In the genomic region with DNA sequence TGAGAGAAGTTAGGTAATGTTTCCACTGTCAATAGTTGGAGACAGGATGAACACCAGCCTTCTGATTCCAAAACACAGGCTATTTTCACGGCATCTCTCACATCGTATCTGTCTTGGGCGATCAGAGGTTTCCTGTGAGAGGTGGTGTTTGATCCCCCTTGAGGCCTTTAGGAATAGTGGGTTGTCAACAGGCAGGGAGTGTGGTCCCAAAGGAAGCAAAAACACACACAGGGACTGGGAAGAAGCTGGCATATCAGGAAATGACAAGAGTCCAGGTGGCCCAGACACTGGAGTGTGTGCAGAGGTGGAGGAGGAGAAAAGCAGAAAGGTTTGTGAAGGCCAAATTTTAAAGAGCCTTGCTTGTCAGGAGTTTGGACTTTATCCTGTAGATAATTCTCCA, we compare ENCODE assay signal across 18 cellular contexts.
"Had no signal": no experiment of that assay in that cellular context is flagged by ENCODE, and none has a peak within 500 bp of the region (broad histone marks: within the 10 kb centered on the region; RNA-seq: fewer than 3 reads in every experiment).

No MANE protein-coding gene starts in this region.

- H3K4me1 ChIP-seq: colonic mucosa, prostate gland, upper lobe of right lung had no signal

- H3K4me3 ChIP-seq: colonic mucosa, prostate gland, suprapubic skin, upper lobe of right lung had no signal

- H3K27ac Mint-ChIP-seq: activated naive CD4-positive, alpha-beta T cell treated with anti-CD3 and anti-CD28 coated beads for 36 hours; activated T-helper 17 cell treated with anti-CD3 and anti-CD28 coated beads, Interleukin-2, amount 50 U/mL, for 72 hours; T-cell had no signal

- H3K27ac ChIP-seq: colonic mucosa, prostate gland, suprapubic skin, WERI-Rb-1 had no signal

- ATAC-seq: activated T-helper 17 cell treated with anti-CD3 and anti-CD28 coated beads, Interleukin-2, amount 50 U/mL, for 72 hours; T-cell; upper lobe of right lung had no signal

- H3K27me3 ChIP-seq: colonic mucosa, suprapubic skin, upper lobe of right lung had no signal

- H3K27me3 Mint-ChIP-seq: activated T-helper 17 cell treated with anti-CD3 and anti-CD28 coated beads, Interleukin-2, amount 50 U/mL, for 72 hours; naive B cell; T-cell had no signal

- H3K36me3 Mint-ChIP-seq: naive B cell, T-cell had no signal

- H3K9me3 ChIP-seq: colonic mucosa, prostate gland, suprapubic skin, upper lobe of right lung had no signal

- H3K4me3 Mint-ChIP-seq: activated naive CD4-positive, alpha-beta T cell treated with anti-CD3 and anti-CD28 coated beads for 36 hours; activated T-helper 17 cell treated with anti-CD3 and anti-CD28 coated beads, Interleukin-2, amount 50 U/mL, for 72 hours; naive B cell; T-cell had no signal

- H3K4me1 Mint-ChIP-seq: activated T-helper 17 cell treated with anti-CD3 and anti-CD28 coated beads, Interleukin-2, amount 50 U/mL, for 72 hours; naive B cell; T-cell had no signal

- DNase-seq: activated CD4-positive, alpha-beta T cell treated with anti-CD3 and anti-CD28 coated beads for 4 hours; activated naive CD4-positive, alpha-beta T cell treated with anti-CD3 and anti-CD28 coated beads for 36 hours; activated T-cell treated with anti-CD3 and anti-CD28 coated beads for 4 hours; colonic mucosa; effector CD4-positive, alpha-beta T cell; kidney; naive B cell; occipital lobe; stimulated activated CD4-positive, alpha-beta T cell treated with anti-CD3 and anti-CD28 coated beads, Interleukin-12 subunit alpha, Interleukin-12 subunit beta, amount 100 ng/mL, for 4 hours; stimulated activated CD4-positive, alpha-beta T cell treated with anti-CD3 and anti-CD28 coated beads, Interleukin-2, amount 100 ng/mL, for 48 hours; stimulated activated naive CD4-positive, alpha-beta T cell treated with Interleukin-2 at 50 U/mL for 16 hours; T-cell; T1000; upper lobe of right lung; WERI-Rb-1 had no signal

- H3K36me3 ChIP-seq: colonic mucosa, prostate gland, suprapubic skin, upper lobe of right lung, WERI-Rb-1 had no signal

- H3K9me3 Mint-ChIP-seq: activated naive CD4-positive, alpha-beta T cell treated with anti-CD3 and anti-CD28 coated beads for 36 hours; activated T-helper 17 cell treated with anti-CD3 and anti-CD28 coated beads, Interleukin-2, amount 50 U/mL, for 72 hours; naive B cell; T-cell had no signal
